ENCODE assay signal across 24 cellular contexts in genomic region chr6:3653528-3654070, GRCh38.
"Had no signal": no experiment of that assay in that cellular context is flagged by ENCODE, and none has a peak within 500 bp of the region (broad histone marks: within the 10 kb centered on the region; RNA-seq: fewer than 3 reads in every experiment).

No MANE protein-coding gene starts in this region.

- FAIRE-seq: pancreas, small intestine had no signal

- H3K36me3 ChIP-seq: left ventricle myocardium inferior, pancreas, prostate gland, sigmoid colon, spleen, suprapubic skin, thoracic aorta, tibial artery, uterus had no signal

- H3K4me1 Mint-ChIP-seq: mesothelial cell of epicardium; naive B cell; natural killer cell; stimulated activated effector memory CD8-positive, alpha-beta T cell treated with anti-CD3 and anti-CD28 coated beads, Interleukin-12 subunit alpha, Interleukin-12 subunit beta, amount 100 ng/mL, for 72 hours had no signal

- H3K36me3 Mint-ChIP-seq: mesothelial cell of epicardium; naive B cell; natural killer cell; stimulated activated effector memory CD8-positive, alpha-beta T cell treated with anti-CD3 and anti-CD28 coated beads, Interleukin-12 subunit alpha, Interleukin-12 subunit beta, amount 100 ng/mL, for 72 hours had no signal

- H3K9me3 Mint-ChIP-seq: natural killer cell; stimulated activated effector memory CD8-positive, alpha-beta T cell treated with anti-CD3 and anti-CD28 coated beads, Interleukin-12 subunit alpha, Interleukin-12 subunit beta, amount 100 ng/mL, for 72 hours; stimulated activated naive CD8-positive, alpha-beta T cell treated with anti-CD3 and anti-CD28 coated beads, Interleukin-15, Interleukin-2, amounts not matched to agents 100 ng/mL and 50 ng/mL, for 24 hours had no signal

- H3K4me2 ChIP-seq: hepatocyte had no signal

- H3K4me1 ChIP-seq: left ventricle myocardium inferior, pancreas, prostate gland, spleen, suprapubic skin, tibial artery, uterus had no signal

- H3K27ac ChIP-seq: hepatocyte, left ventricle myocardium inferior, pancreas, prostate gland, spleen, suprapubic skin, thoracic aorta, tibial artery, uterus had no signal

- H3K79me2 ChIP-seq: hepatocyte had no signal

- H3K4me3 Mint-ChIP-seq: mesothelial cell of epicardium; naive B cell; natural killer cell; stimulated activated effector memory CD8-positive, alpha-beta T cell treated with anti-CD3 and anti-CD28 coated beads, Interleukin-12 subunit alpha, Interleukin-12 subunit beta, amount 100 ng/mL, for 72 hours; stimulated activated naive CD8-positive, alpha-beta T cell treated with anti-CD3 and anti-CD28 coated beads, Interleukin-15, Interleukin-2, amounts not matched to agents 100 ng/mL and 50 ng/mL, for 24 hours had no signal

- H2AFZ ChIP-seq: hepatocyte had no signal

- H3K9me3 ChIP-seq: pancreas, prostate gland, sigmoid colon, spleen, suprapubic skin, thoracic aorta, tibial artery, uterus had no signal

- H3K27me3 ChIP-seq: hepatocyte, pancreas, sigmoid colon, suprapubic skin, tibial artery, uterus had no signal

- DNase-seq: islet precursor cell; left ventricle myocardium inferior; mesendoderm; naive B cell; natural killer cell; pancreas; posterior cingulate gyrus; retina; right cardiac atrium; sigmoid colon; small intestine; spleen; stimulated activated CD4-positive, alpha-beta T cell treated with anti-CD3 and anti-CD28 coated beads, Interleukin-4, amount 100 ng/mL, for 24 hours; stimulated activated naive CD4-positive, alpha-beta T cell; tibial artery; uterus had no signal

- H3K27ac Mint-ChIP-seq: mesothelial cell of epicardium; naive B cell; natural killer cell; stimulated activated effector memory CD8-positive, alpha-beta T cell treated with anti-CD3 and anti-CD28 coated beads, Interleukin-12 subunit alpha, Interleukin-12 subunit beta, amount 100 ng/mL, for 72 hours; stimulated activated naive CD8-positive, alpha-beta T cell treated with anti-CD3 and anti-CD28 coated beads, Interleukin-15, Interleukin-2, amounts not matched to agents 100 ng/mL and 50 ng/mL, for 24 hours had no signal

- ATAC-seq: natural killer cell; pancreas; right cardiac atrium; stimulated activated effector memory CD8-positive, alpha-beta T cell treated with anti-CD3 and anti-CD28 coated beads, Interleukin-12 subunit alpha, Interleukin-12 subunit beta, amount 100 ng/mL, for 72 hours had no signal

- H3K4me3 ChIP-seq: hepatocyte, left ventricle myocardium inferior, lung, pancreas, prostate gland, sigmoid colon, spleen, suprapubic skin, thoracic aorta, tibial artery, uterus had no signal
